Comparison of ENCODE assay signal across 27 cellular contexts in genomic region chr11:82267186-82267585, GRCh38.
"Had no signal": no experiment of that assay in that cellular context is flagged by ENCODE, and none has a peak within 500 bp of the region (broad histone marks: within the 10 kb centered on the region; RNA-seq: fewer than 3 reads in every experiment).

No MANE protein-coding gene starts in this region.

- H3K27ac Mint-ChIP-seq: immature natural killer cell; mesothelial cell of epicardium; naive B cell; natural killer cell; nephron progenitor cell; neural progenitor cell; stimulated activated naive CD8-positive, alpha-beta T cell treated with anti-CD3 and anti-CD28 coated beads, Interleukin-15, amount 100 ng/mL, for 72 hours; type B pancreatic cell had no signal

- H3K27me3 Mint-ChIP-seq: naive B cell; stimulated activated naive CD8-positive, alpha-beta T cell treated with anti-CD3 and anti-CD28 coated beads, Interleukin-15, amount 100 ng/mL, for 72 hours had no signal

- ATAC-seq: left colon; left lung; lower lobe of right lung; natural killer cell; psoas muscle; right cardiac atrium; sciatic nerve; stimulated activated naive CD8-positive, alpha-beta T cell treated with anti-CD3 and anti-CD28 coated beads, Interleukin-15, amount 100 ng/mL, for 72 hours had no signal

- H3K4me3 ChIP-seq: left lung, lower lobe of right lung, neural progenitor cell, psoas muscle, skin epidermis, tibial nerve, uterus had no signal

- H3K4me3 Mint-ChIP-seq: immature natural killer cell; mesothelial cell of epicardium; naive B cell; natural killer cell; nephron progenitor cell; neural progenitor cell; stimulated activated naive CD8-positive, alpha-beta T cell treated with anti-CD3 and anti-CD28 coated beads, Interleukin-15, amount 100 ng/mL, for 72 hours; type B pancreatic cell had no signal

- DNase-seq: hypothalamus; immature natural killer cell; kidney; left colon; left lung; lower lobe of right lung; mesendoderm; naive B cell; natural killer cell; nephron progenitor cell; occipital lobe; psoas muscle; right cardiac atrium; stimulated activated CD4-positive, alpha-beta T cell treated with anti-CD3 and anti-CD28 coated beads, Interleukin-12 subunit alpha, Interleukin-12 subunit beta, amount 100 ng/mL, for 4 hours; stimulated activated CD4-positive, alpha-beta T cell treated with anti-CD3 and anti-CD28 coated beads, Interleukin-15, amount 100 ng/mL, for 24 hours; stimulated activated CD4-positive, alpha-beta T cell treated with anti-CD3 and anti-CD28 coated beads, Interleukin-2, amount 100 ng/mL, for 24 hours; stimulated activated CD4-positive, alpha-beta T cell treated with anti-CD3 and anti-CD28 coated beads, Interleukin-4, amount 100 ng/mL, for 1 hour; stimulated activated naive CD4-positive, alpha-beta T cell; stimulated activated naive CD8-positive, alpha-beta T cell treated with anti-CD3 and anti-CD28 coated beads, Interleukin-15, amount 100 ng/mL, for 72 hours; substantia nigra; uterus had no signal

- H3K36me3 Mint-ChIP-seq: immature natural killer cell, mesothelial cell of epicardium, naive B cell, natural killer cell, neural progenitor cell, type B pancreatic cell had no signal

- H3K4me1 Mint-ChIP-seq: immature natural killer cell; mesothelial cell of epicardium; naive B cell; natural killer cell; nephron progenitor cell; neural progenitor cell; stimulated activated naive CD8-positive, alpha-beta T cell treated with anti-CD3 and anti-CD28 coated beads, Interleukin-15, amount 100 ng/mL, for 72 hours had no signal

- H3K9me3 Mint-ChIP-seq: mesothelial cell of epicardium; nephron progenitor cell; neural progenitor cell; stimulated activated naive CD8-positive, alpha-beta T cell treated with anti-CD3 and anti-CD28 coated beads, Interleukin-15, amount 100 ng/mL, for 72 hours; type B pancreatic cell had no signal
